18 cellular contexts compared by ENCODE assay signal in the genomic region with DNA sequence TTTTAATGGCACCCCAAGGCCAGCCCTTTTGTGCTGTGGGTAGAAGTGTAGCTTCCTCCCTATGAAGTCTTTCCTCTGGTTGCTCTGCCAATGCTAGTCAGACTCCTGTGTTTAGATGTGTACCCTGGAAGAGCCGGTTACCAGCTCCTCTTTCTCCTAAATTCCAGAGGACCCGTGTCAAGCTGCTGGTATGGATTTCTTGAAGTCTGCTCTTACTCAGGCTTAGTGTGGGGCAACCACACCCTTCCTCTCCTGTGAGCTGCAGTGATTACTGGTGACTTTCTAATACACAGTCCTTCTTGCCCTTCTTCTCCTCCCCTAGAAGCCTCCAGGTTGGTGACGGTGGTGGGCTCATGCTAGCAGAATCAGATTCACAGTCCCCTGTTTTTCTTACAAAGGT.
DNase-seq lines count a peak whose midpoint lies in the region; ATAC-seq, FAIRE-seq and TF ChIP-seq lines count a peak whose summit lies in the region.
"Had no signal": no experiment of that assay in that cellular context is flagged by ENCODE, and none has a peak within 500 bp of the region (broad histone marks: within the 10 kb centered on the region; RNA-seq: fewer than 3 reads in every experiment).

No MANE protein-coding gene starts in this region.

- H2BK12ac ChIP-seq in H1 (ENCODE audit: low read depth, low read length) = peak overlapping the region; percentile 32; the same call in 1 of the 2 replicates

- 87% methylated on average over 3 of the region's 3 CpGs; no CpG with 5 or more reads in 1 of the 2 experiments for whole genome bisulfite sequencing in H1 (ENCODE audit: extremely low coverage in 1 of 2, insufficient coverage in 1 of 2, insufficient read length in 1 of 2, insufficient replicate concordance in 2 of 2, low coverage in 1 of 2, low lambda C conversion rate in 2 of 2, missing lambda C conversion rate in 1 of 2), 2 experiments

- no peak for TF ChIP-seq CTCF in H1 (IDR thresholded peaks at IDR 0.05; ENCODE audit: control extremely low read depth in 1 of 3, insufficient read depth in 1 of 3, low read depth in 1 of 3, low read length in 3 of 3)
- no peak for TF ChIP-seq CTCF in osteoblast (IDR thresholded peaks at IDR 0.05; ENCODE audit: extremely low read depth, low read depth, low read length)
- no peak for TF ChIP-seq CTCF in GM13976 (IDR thresholded peaks at IDR 0.05; ENCODE audit: borderline replicate concordance, control extremely low read depth, extremely low read depth, insufficient read depth, missing control alignments)
- TF ChIP-seq CTCF in WTC11 (IDR thresholded peaks at IDR 0.05) = no peak

- no peaks in the 10 kb centered on the region for H3K36me3 ChIP-seq in H1 (ENCODE audit: control insufficient read depth in 2 of 4, insufficient read depth in 4 of 4, low read length in 3 of 4)
- no peaks in the 10 kb centered on the region for H3K36me3 ChIP-seq in osteoblast (ENCODE audit: insufficient read depth, low read length)

- H2BK5ac ChIP-seq in H1 (ENCODE audit: low read depth, low read length) = no peak overlapping the region

- POLR2A ChIA-PET in H1 (lab: Charles Lee; ENCODE audit: partially characterized antibody) (interaction anchor here (1.2 kb wide), 1 partner anchor 16 kb away, joined by 4 read pairs; no protein-coding TSS in a partner anchor), WTC11 (lab: Charles Lee) (interaction anchor here (0.7 kb wide), 1 partner anchor 365 kb away, joined by 5 read pairs; no protein-coding TSS in a partner anchor)

- H3K27me3 Mint-ChIP-seq in WTC11 (ENCODE audit: low read depth) = peaks cover 3% of the 10 kb centered on the region

- 0 out of 2 replicates have a peak overlapping the region, but pooled peaks have one; percentile 30 for H2AFZ ChIP-seq in H1 (ENCODE audit: low read length)
- H2AFZ ChIP-seq in osteoblast (ENCODE audit: low read length) = peak overlapping the region; percentile 54

- peak overlapping the region; percentile 0; the same call in 1 of the 2 replicates for H3K18ac ChIP-seq in H1 (ENCODE audit: extremely low read depth, low read length)

- H3K9me3 ChIP-seq in H1 (ENCODE audit: insufficient read depth in 2 of 2, low read depth in 1 of 2, low read length in 1 of 2) = no peaks in the 10 kb centered on the region
- H3K9me3 ChIP-seq in osteoblast (ENCODE audit: low read depth, low read length) = no peaks in the 10 kb centered on the region

- no peak overlapping the region for H4K5ac ChIP-seq in H1 (ENCODE audit: insufficient read length, low read depth, low read length)

- TF ChIP-seq POLR2A in H1 (IDR thresholded peaks at IDR 0.05; ENCODE audit: control extremely low read depth in 1 of 2, low read depth in 2 of 2, low read length in 2 of 2) = no peak

- H3K23me2 ChIP-seq in H1 (ENCODE audit: low read depth, low read length) = no peaks in the 10 kb centered on the region; the same call in 1 of the 2 replicates

- H3K27ac Mint-ChIP-seq in WTC11 = no peak overlapping the region
- H3K27ac Mint-ChIP-seq: activated naive CD8-positive, alpha-beta T cell treated with anti-CD3 and anti-CD28 coated beads, Interleukin-2, amount 10 ng/mL, durations not matched to agents 7 days and 5 days; effector memory CD8-positive, alpha-beta T cell; mesothelial cell of epicardium; stimulated activated naive CD8-positive, alpha-beta T cell treated with anti-CD3 and anti-CD28 coated beads, Interleukin-15, Interleukin-2, amounts not matched to agents 100 ng/mL and 50 ng/mL, for 24 hours had no signal

- no peaks in the 10 kb centered on the region for H3K36me3 Mint-ChIP-seq in WTC11
- H3K36me3 Mint-ChIP-seq: activated naive CD8-positive, alpha-beta T cell treated with anti-CD3 and anti-CD28 coated beads, Interleukin-2, amount 10 ng/mL, durations not matched to agents 7 days and 5 days; mesothelial cell of epicardium had no signal

- TF ChIP-seq EP300 in H1 (IDR thresholded peaks at IDR 0.05; ENCODE audit: borderline replicate concordance in 1 of 2, low read depth in 2 of 2, low read length in 2 of 2) = no peak

- H2BK20ac ChIP-seq in H1 (ENCODE audit: low read length) = no peak overlapping the region

- H3K4me2 ChIP-seq in H1 (ENCODE audit: insufficient read depth in 1 of 2, low read depth in 2 of 2, low read length in 2 of 2) (peak overlapping the region in 1 of 2 experiments; percentile 19; a peak in 2 of 4 replicates), osteoblast (ENCODE audit: insufficient read depth, low read length) (peak overlapping the region; percentile 56)

- DNase-seq in EL (peak; percentile 89), NCI-H460 (ENCODE audit: extremely low read depth, low read depth) (peak; percentile 53), H1 (ENCODE audit: low read depth in 1 of 2, low spot score in 2 of 2) (no peak), osteoblast (ENCODE audit: insufficient read length, low spot score, missing footprints) (no peak), GM13976 (ENCODE audit: low spot score) (no peak), WTC11 (ENCODE audit: low spot score) (no peak), NCI-H2029 treated with DMSO at 0.1 percent for 48 hours (lab: John Stamatoyannopoulos, UW) (no peak)
- DNase-seq in stimulated activated CD4-positive, alpha-beta T cell treated with anti-CD3 and anti-CD28 coated beads, Interleukin-4, amount 100 ng/mL, for 1 hour = no peak
- DNase-seq: activated CD8-positive, alpha-beta memory T cell treated with anti-CD3 and anti-CD28 coated beads, Interleukin-2, amount 50 U/mL, for 4 hours; activated naive CD8-positive, alpha-beta T cell treated with anti-CD3 and anti-CD28 coated beads, Interleukin-2, amount 10 ng/mL, durations not matched to agents 7 days and 5 days; effector memory CD8-positive, alpha-beta T cell; GOT3; hypothalamus; NCI-H187; stimulated activated CD4-positive, alpha-beta T cell treated with anti-CD3 and anti-CD28 coated beads, Interleukin-2, amount 100 ng/mL, for 48 hours; T-helper 9 cell had no signal

- H3K4ac ChIP-seq in H1 (replicated peaks; ENCODE audit: insufficient read length, low read depth, low read length) = no peak overlapping the region

- H4K20me1 ChIP-seq in H1 (replicated peaks in 1 of 2; ENCODE audit: control insufficient read depth in 1 of 2, insufficient read depth in 2 of 2, low read length in 2 of 2) = no peaks in the 10 kb centered on the region
- H4K20me1 ChIP-seq in osteoblast (ENCODE audit: insufficient read depth, low read length) = no peaks in the 10 kb centered on the region

- CTCF ChIA-PET in H1 (lab: Charles Lee; ENCODE audit: partially characterized antibody) = interaction anchor here (0.9 to 1.9 kb wide), 5 partner anchors 15 to 445 kb away, joined by 3 to 4 read pairs (median 4); no protein-coding TSS in a partner anchor
- CTCF ChIA-PET in WTC11 (lab: Charles Lee) = interaction anchor here (0.5 to 1.7 kb wide), 3 partner anchors 23 to 137 kb away, joined by 3 to 4 read pairs (median 3); no protein-coding TSS in a partner anchor

- no peak for ATAC-seq in WTC11
- ATAC-seq: effector memory CD8-positive, alpha-beta T cell had no signal

- in situ Hi-C loops in GM13976 (cut with MboI; ENCODE audit: low sequenced_read_pairs, unreplicated experiment) = no loop called here

- no peak overlapping the region for H2BK120ac ChIP-seq in H1 (replicated peaks; ENCODE audit: low read depth, low read length)

- FAIRE-seq in H1 (lab: Jason Lieb, UNC) = no peak

- H3K79me2 ChIP-seq in H1 (ENCODE audit: control insufficient read depth in 1 of 2, insufficient read depth in 2 of 2, low read length in 2 of 2) (no peaks in the 10 kb centered on the region), osteoblast (ENCODE audit: insufficient read depth, low read length) (no peaks in the 10 kb centered on the region)

- no peaks in the 10 kb centered on the region for H3K79me1 ChIP-seq in H1 (ENCODE audit: low read depth, low read length)

- H3K4me3 ChIP-seq in H1 (ENCODE audit: extremely low read depth in 1 of 4, insufficient read depth in 2 of 4, low read depth in 3 of 4, low read length in 4 of 4) = no peak overlapping the region
- no peak overlapping the region for H3K4me3 ChIP-seq in osteoblast (ENCODE audit: insufficient read depth, low read length)

- no peak overlapping the region for H3K56ac ChIP-seq in H1 (replicated peaks; ENCODE audit: insufficient read length, low read depth, low read length)

- H4K8ac ChIP-seq in H1 (ENCODE audit: extremely low read depth, insufficient read depth, low read length) = no peak overlapping the region

- H3K27me3 ChIP-seq in H1 (replicated peaks in 1 of 4; ENCODE audit: control insufficient read depth in 3 of 4, extremely low read depth in 1 of 4, insufficient read depth in 3 of 4, low read length in 3 of 4) = no peaks in the 10 kb centered on the region
- no peaks in the 10 kb centered on the region for H3K27me3 ChIP-seq in osteoblast (ENCODE audit: insufficient read depth, low read length)

- no peak overlapping the region for H3K14ac ChIP-seq in H1 (ENCODE audit: insufficient read length)

- H3K27ac ChIP-seq in H1 (ENCODE audit: low read depth, low read length) = no peak overlapping the region
- peak overlapping the region; percentile 82 for H3K27ac ChIP-seq in osteoblast (ENCODE audit: low read depth, low read length)

- no peak overlapping the region for H2AK5ac ChIP-seq in H1 (ENCODE audit: low read depth, low read length)

- no peak overlapping the region for H3K4me3 Mint-ChIP-seq in WTC11
- H3K4me3 Mint-ChIP-seq: activated naive CD8-positive, alpha-beta T cell treated with anti-CD3 and anti-CD28 coated beads, Interleukin-2, amount 10 ng/mL, durations not matched to agents 7 days and 5 days; effector memory CD8-positive, alpha-beta T cell; mesothelial cell of epicardium; stimulated activated naive CD8-positive, alpha-beta T cell treated with anti-CD3 and anti-CD28 coated beads, Interleukin-15, Interleukin-2, amounts not matched to agents 100 ng/mL and 50 ng/mL, for 24 hours had no signal

- peaks cover 1 to 9% (median 5%) of the 10 kb centered on the region in 4 experiments; a peak in 6 of 7 replicates for H3K4me1 ChIP-seq in H1 (replicated peaks in 1 of 4; ENCODE audit: control insufficient read depth in 3 of 4, insufficient read depth in 4 of 4, low read length in 3 of 4)
- H3K4me1 ChIP-seq in osteoblast (ENCODE audit: insufficient read depth, low read length) = peaks cover 40% of the 10 kb centered on the region

- no peak for TF ChIP-seq RAD21 in H1 (IDR thresholded peaks at IDR 0.05 in 1 of 2, conservative IDR thresholded peaks at IDR 0.05 in 1 of 2; ENCODE audit: low read depth in 2 of 2, low read length in 2 of 2)

- no peak overlapping the region for H3K9ac ChIP-seq in H1 (replicated peaks in 1 of 4; ENCODE audit: extremely low read depth in 1 of 4, low read depth in 3 of 4, low read length in 3 of 4)

- peaks cover 28% of the 10 kb centered on the region for H3K4me1 Mint-ChIP-seq in WTC11
- H3K4me1 Mint-ChIP-seq: activated naive CD8-positive, alpha-beta T cell treated with anti-CD3 and anti-CD28 coated beads, Interleukin-2, amount 10 ng/mL, durations not matched to agents 7 days and 5 days had no signal

- H3K9me3 Mint-ChIP-seq in WTC11 = peaks cover 4% of the 10 kb centered on the region; the same call in 1 of the 2 replicates
- H3K9me3 Mint-ChIP-seq: activated naive CD8-positive, alpha-beta T cell treated with anti-CD3 and anti-CD28 coated beads, Interleukin-2, amount 10 ng/mL, durations not matched to agents 7 days and 5 days; effector memory CD8-positive, alpha-beta T cell; mesothelial cell of epicardium; stimulated activated naive CD8-positive, alpha-beta T cell treated with anti-CD3 and anti-CD28 coated beads, Interleukin-15, Interleukin-2, amounts not matched to agents 100 ng/mL and 50 ng/mL, for 24 hours had no signal

- no peak overlapping the region for H4K91ac ChIP-seq in H1 (replicated peaks; ENCODE audit: insufficient read length, low read length)

- no peak overlapping the region for H2BK15ac ChIP-seq in H1 (ENCODE audit: low read length)

- H3K23ac ChIP-seq in H1 (ENCODE audit: insufficient read length) = no peak overlapping the region

Comparison
In these comparisons a context has a peak if more than half of its experiments do, and no peak if none do; other contexts are left out.
1. DNase-seq: peak in EL (single experiment) and NCI-H460 (single experiment); none in H1 (0 of 2), osteoblast (single experiment), GM13976 (single experiment), WTC11 (single experiment), stimulated activated CD4-positive, alpha-beta T cell treated with anti-CD3 and anti-CD28 coated beads, Interleukin-4, amount 100 ng/mL, for 1 hour (single experiment) and NCI-H2029 treated with DMSO at 0.1 percent for 48 hours (single experiment).